In genomic region chr11:67805256-67806126, GRCh38 we compare ENCODE assay signal across 8 cellular contexts.
A peak's percentile ranks its signal among the peaks of the same experiment; 100 is the strongest.
DNase-seq lines count a peak whose midpoint lies in the region; ATAC-seq, FAIRE-seq and TF ChIP-seq lines count a peak whose summit lies in the region.
"Not testable (repeated sequence)": the region's sequence is repeated elsewhere in the genome, so short reads cannot be mapped to it uniquely, and the experiment has no call there.

No MANE protein-coding gene starts in this region.

- peak overlapping the region; percentile 88 for H3K27ac Mint-ChIP-seq in activated CD4-positive, alpha-beta T cell treated with anti-CD3 and anti-CD28 coated beads, Interleukin-2, amount 10 ng/mL, durations not matched to agents 24 days and 14 days

- H3K9me3 Mint-ChIP-seq in activated CD4-positive, alpha-beta T cell treated with anti-CD3 and anti-CD28 coated beads, Interleukin-2, amount 10 ng/mL, durations not matched to agents 24 days and 14 days = not testable (repeated sequence)

- not testable (repeated sequence) for H3K36me3 Mint-ChIP-seq in activated CD4-positive, alpha-beta T cell treated with anti-CD3 and anti-CD28 coated beads, Interleukin-2, amount 10 ng/mL, durations not matched to agents 24 days and 14 days (ENCODE audit: low read depth)

- H3K4me1 Mint-ChIP-seq in activated CD4-positive, alpha-beta T cell treated with anti-CD3 and anti-CD28 coated beads, Interleukin-2, amount 10 ng/mL, durations not matched to agents 24 days and 14 days = peaks cover 14% of the 10 kb centered on the region

- not testable (repeated sequence) for TF ChIP-seq CTCF in AG09319 (IDR thresholded peaks at IDR 0.05; ENCODE audit: low read depth, low read length)

- peak; percentile 94 for DNase-seq in AG09319 (ENCODE audit: extremely low read depth, low read depth)
- DNase-seq in GM19238 (ENCODE audit: insufficient read length, low spot score) = peak; percentile 85
- peak; percentile 95 for DNase-seq in NCI-H526 treated with DMSO at 0.1 percent for 48 hours (lab: John Stamatoyannopoulos, UW)
- DNase-seq in activated CD4-positive, alpha-beta T cell treated with anti-CD3 and anti-CD28 coated beads, Interleukin-2, amount 10 ng/mL, durations not matched to agents 24 days and 14 days = peak; percentile 100
- peak; percentile 96 for DNase-seq in kidney tubule cell (ENCODE audit: low spot score)
- DNase-seq in stimulated activated CD4-positive, alpha-beta T cell treated with anti-CD3 and anti-CD28 coated beads, Interleukin-15, amount 100 ng/mL, for 24 hours = peak; percentile 99

- intact Hi-C loops in activated CD4-positive, alpha-beta T cell treated with anti-CD3 and anti-CD28 coated beads, Interleukin-2, amount 10 ng/mL, durations not matched to agents 24 days and 14 days (cut with micrococcal nuclease) = loop anchor here (5.0 kb wide), 1 partner anchor 403 kb away; the partner anchor contains the start of genes PPP1CA and TBC1D10C

- FAIRE-seq in colon (lab: Jason Lieb, UNC) = peak; percentile 58

- H3K4me3 Mint-ChIP-seq in activated CD4-positive, alpha-beta T cell treated with anti-CD3 and anti-CD28 coated beads, Interleukin-2, amount 10 ng/mL, durations not matched to agents 24 days and 14 days = peak overlapping the region; percentile 89

- peak; percentile 80 for ATAC-seq in HG03521 (IDR thresholded peaks at IDR 0.05; ENCODE audit: unreplicated experiment)

- peaks cover 18% of the 10 kb centered on the region for H3K27me3 Mint-ChIP-seq in activated CD4-positive, alpha-beta T cell treated with anti-CD3 and anti-CD28 coated beads, Interleukin-2, amount 10 ng/mL, durations not matched to agents 24 days and 14 days

Comparison
In these comparisons a context has a peak if more than half of its experiments do, and no peak if none do; other contexts are left out.
1. Peak in every context shown above with its lines: DNase-seq and ATAC-seq.